In genomic region chr17:43665038-43665386, GRCh38 we compare ENCODE assay signal across 2 cellular contexts.
TF ChIP-seq lines count a peak whose summit lies in the region.

No MANE protein-coding gene starts in this region.

TF ChIP-seq in GM23338, 12 proteins besides CTCF, POLR2A, EP300 and RAD21:
- TF ChIP-seq CREB1 (CRISPR knock-in tag; IDR thresholded peaks at IDR 0.05; ENCODE audit: low read depth) = no peak
- TF ChIP-seq ETS1 (IDR thresholded peaks at IDR 0.05) = no peak
- no peak for TF ChIP-seq ZNF114 (CRISPR knock-in tag; IDR thresholded peaks at IDR 0.05)
- TF ChIP-seq EZH2phosphoT487 (IDR thresholded peaks at IDR 0.05; ENCODE audit: unreplicated experiment) = no peak
- TF ChIP-seq EZH2 (IDR thresholded peaks at IDR 0.05; ENCODE audit: low read depth, unreplicated experiment) = no peak
TF ChIP-seq in GM23338: peak in this region for 0.

TF ChIP-seq in H1, 55 proteins besides CTCF, POLR2A, EP300 and RAD21:
- no peak for TF ChIP-seq ATF3 (IDR thresholded peaks at IDR 0.05; ENCODE audit: insufficient read depth, low read depth, low read length)
- no peak for TF ChIP-seq RXRA (IDR thresholded peaks at IDR 0.05; ENCODE audit: insufficient read depth, low read depth, low read length)
- no peak for TF ChIP-seq GABPA (IDR thresholded peaks at IDR 0.05; ENCODE audit: borderline replicate concordance, insufficient read depth, low read length)
- no peak for TF ChIP-seq NRF1 (IDR thresholded peaks at IDR 0.05; ENCODE audit: low read depth, low read length)
- TF ChIP-seq E2F6 (IDR thresholded peaks at IDR 0.05) = no peak
- TF ChIP-seq SP2 (IDR thresholded peaks at IDR 0.05; ENCODE audit: low read length) = no peak
- no peak for TF ChIP-seq GTF2F1 (IDR thresholded peaks at IDR 0.05; ENCODE audit: borderline replicate concordance, low read depth, low read length)
- TF ChIP-seq SIN3A (conservative IDR thresholded peaks at IDR 0.05 in 1 of 2, IDR thresholded peaks at IDR 0.05 in 1 of 2; ENCODE audit: low read depth in 1 of 2, low read length in 2 of 2) = no peak
- no peak for TF ChIP-seq EGR1 (IDR thresholded peaks at IDR 0.05; ENCODE audit: borderline replicate concordance, low read depth, low read length)
- TF ChIP-seq RBBP5 (IDR thresholded peaks at IDR 0.05; ENCODE audit: borderline replicate concordance, low read depth, low read length) = no peak
- TF ChIP-seq RNF2 (IDR thresholded peaks at IDR 0.05; ENCODE audit: borderline replicate concordance, low read depth, low read length, missing control alignments, poor library complexity, severe bottlenecking) = no peak
- TF ChIP-seq MAFK (IDR thresholded peaks at IDR 0.05; ENCODE audit: low read depth, low read length) = no peak
- no peak for TF ChIP-seq ATF2 (IDR thresholded peaks at IDR 0.05; ENCODE audit: low read length)
- TF ChIP-seq HDAC6 (IDR thresholded peaks at IDR 0.05; ENCODE audit: low read depth, low read length) = no peak
- no peak for TF ChIP-seq SIX5 (IDR thresholded peaks at IDR 0.05; ENCODE audit: low read depth, low read length)
